In genomic region chr1:26535201-26535600, GRCh38 we compare ENCODE assay signal across 17 cellular contexts. TPM values are rescaled to one million over a fixed set of nuclear protein-coding genes. Genes with fewer than 3 reads are reported as not detected.
DNase-seq lines count a peak whose midpoint lies in the region; ATAC-seq and TF ChIP-seq lines count a peak whose summit lies in the region.
"Had no signal": no experiment of that assay in that cellular context is flagged by ENCODE, and none has a peak within 500 bp of the region (broad histone marks: within the 10 kb centered on the region; RNA-seq: fewer than 3 reads in every experiment).

No MANE protein-coding gene starts in this region.

- H3K27me3 ChIP-seq in esophagus muscularis mucosa = peaks cover 0 to 7% (median 0%) of the 10 kb centered on the region in 4 donors
- H3K27me3 ChIP-seq: right atrium auricular region had no signal

- no peak for DNase-seq in activated CD8-positive, alpha-beta T cell treated with anti-CD3 and anti-CD28 coated beads, Interleukin-2, amount 10 ng/mL, durations not matched to agents 7 days and 5 days
- no peak for DNase-seq in activated CD8-positive, alpha-beta T cell treated with anti-CD3 and anti-CD28 coated beads for 36 hours
- DNase-seq in T-cell = no peak
- peak; percentile 37 to 62 for DNase-seq in left colon
- DNase-seq in substantia nigra (lab: John Stamatoyannopoulos, UW) = peak in 5 of 49 donors; percentile 13 to 33 (median 22)
- no peak for DNase-seq in kidney tubule cell (ENCODE audit: low spot score)
- DNase-seq in esophagus muscularis mucosa (ENCODE audit: extremely low spot score) = no peak
- DNase-seq: amniotic stem cell, cerebellar nuclear complex, left ventricle myocardium inferior, NCI-H1694, NCI-H446, nephron progenitor cell, SIG-M5 had no signal

- H3K9me3 Mint-ChIP-seq in activated CD8-positive, alpha-beta T cell treated with anti-CD3 and anti-CD28 coated beads, Interleukin-2, amount 10 ng/mL, durations not matched to agents 7 days and 5 days (ENCODE audit: insufficient read depth) = no peaks in the 10 kb centered on the region
- H3K9me3 Mint-ChIP-seq in activated CD8-positive, alpha-beta T cell treated with anti-CD3 and anti-CD28 coated beads for 36 hours = no peaks in the 10 kb centered on the region
- H3K9me3 Mint-ChIP-seq in T-cell = no peaks in the 10 kb centered on the region
- H3K9me3 Mint-ChIP-seq: activated T-helper 2 cell treated with anti-CD3 and anti-CD28 coated beads, Interferon-gamma antibody, Interleukin-2, Interleukin-4, amounts not matched to agents 10 μg/mL and 5 μg/mL and 100 μg/mL, durations not matched to agents 14 hours and 24 hours and 36 hours; nephron progenitor cell had no signal

- peak overlapping the region; percentile 77 for H3K27ac ChIP-seq in substantia nigra (ENCODE audit: low read depth, low read length, poor library complexity, severe bottlenecking)
- no peak overlapping the region for H3K27ac ChIP-seq in esophagus muscularis mucosa (replicated peaks in 1 of 4)
- H3K27ac ChIP-seq: left ventricle myocardium inferior, right atrium auricular region had no signal

- TF ChIP-seq CTCF in activated CD8-positive, alpha-beta T cell treated with anti-CD3 and anti-CD28 coated beads for 36 hours (IDR thresholded peaks at IDR 0.05) = no peak
- TF ChIP-seq CTCF in esophagus muscularis mucosa (IDR thresholded peaks at IDR 0.05) = no peak

- H3K4me1 ChIP-seq in esophagus muscularis mucosa = peaks cover 13 to 22% (median 18%) of the 10 kb centered on the region in 4 donors

- 67% methylated on average over 1 of the region's 1 CpG for WGBS in esophagus muscularis mucosa

- no peaks in the 10 kb centered on the region for H3K27me3 Mint-ChIP-seq in activated CD8-positive, alpha-beta T cell treated with anti-CD3 and anti-CD28 coated beads, Interleukin-2, amount 10 ng/mL, durations not matched to agents 7 days and 5 days (ENCODE audit: low read depth)
- H3K27me3 Mint-ChIP-seq in activated CD8-positive, alpha-beta T cell treated with anti-CD3 and anti-CD28 coated beads for 36 hours = no peaks in the 10 kb centered on the region
- H3K27me3 Mint-ChIP-seq in T-cell = no peaks in the 10 kb centered on the region

- H3K27ac Mint-ChIP-seq in activated CD8-positive, alpha-beta T cell treated with anti-CD3 and anti-CD28 coated beads, Interleukin-2, amount 10 ng/mL, durations not matched to agents 7 days and 5 days = peak overlapping the region; percentile 66
- H3K27ac Mint-ChIP-seq in activated CD8-positive, alpha-beta T cell treated with anti-CD3 and anti-CD28 coated beads for 36 hours = no peak overlapping the region
- H3K27ac Mint-ChIP-seq in T-cell = peak overlapping the region; percentile 76 to 83
- H3K27ac Mint-ChIP-seq: activated T-helper 2 cell treated with anti-CD3 and anti-CD28 coated beads, Interferon-gamma antibody, Interleukin-2, Interleukin-4, amounts not matched to agents 10 μg/mL and 5 μg/mL and 100 μg/mL, durations not matched to agents 14 hours and 24 hours and 36 hours; nephron progenitor cell had no signal

- TF ChIP-seq POLR2A in esophagus muscularis mucosa (IDR thresholded peaks at IDR 0.05; ENCODE audit: low read depth) = no peak

- intact Hi-C loops in activated CD8-positive, alpha-beta T cell treated with anti-CD3 and anti-CD28 coated beads for 36 hours (cut with micrococcal nuclease) = no loop called here
- intact Hi-C loops in left colon (cut with DNase I, micrococcal nuclease) = no loop called here
- intact Hi-C loops in esophagus muscularis mucosa (cut with DNase I) = no loop called here

- no peak overlapping the region for H3K4me3 Mint-ChIP-seq in activated CD8-positive, alpha-beta T cell treated with anti-CD3 and anti-CD28 coated beads, Interleukin-2, amount 10 ng/mL, durations not matched to agents 7 days and 5 days
- H3K4me3 Mint-ChIP-seq in activated CD8-positive, alpha-beta T cell treated with anti-CD3 and anti-CD28 coated beads for 36 hours = no peak overlapping the region
- peak overlapping the region in 1 of 3 donors; percentile 32 for H3K4me3 Mint-ChIP-seq in T-cell
- H3K4me3 Mint-ChIP-seq: nephron progenitor cell had no signal

- no peak for TF ChIP-seq EP300 in esophagus muscularis mucosa (IDR thresholded peaks at IDR 0.05)

- ATAC-seq in activated CD8-positive, alpha-beta T cell treated with anti-CD3 and anti-CD28 coated beads, Interleukin-2, amount 10 ng/mL, durations not matched to agents 7 days and 5 days = no peak
- no peak for ATAC-seq in activated CD8-positive, alpha-beta T cell treated with anti-CD3 and anti-CD28 coated beads for 36 hours
- ATAC-seq in T-cell (replicated peaks in 1 of 4) (peak in 1 of 4 experiments; percentile 30), left colon (peak; percentile 36), HG02571 (IDR thresholded peaks at IDR 0.05; ENCODE audit: unreplicated experiment) (no peak)

- POLR2A ChIA-PET in activated CD8-positive, alpha-beta T cell treated with anti-CD3 and anti-CD28 coated beads, Interleukin-2, amount 10 ng/mL, durations not matched to agents 7 days and 5 days (lab: Charles Lee) = interaction anchor here (1.1 to 1.9 kb wide), 2 partner anchors 20 to 34 kb away, joined by 3 to 7 read pairs; no protein-coding TSS in a partner anchor
- POLR2A ChIA-PET in activated CD8-positive, alpha-beta T cell treated with anti-CD3 and anti-CD28 coated beads for 36 hours (lab: Charles Lee) = interaction anchor here (1.0 kb wide), 1 partner anchor 13 kb away, joined by 3 read pairs; no protein-coding TSS in a partner anchor
- POLR2A ChIA-PET in T-cell (lab: Charles Lee) = interaction anchor here in 1 of 2 donors (0.5 kb wide), 1 partner anchor 201 kb away, joined by 9 read pairs; no protein-coding TSS in a partner anchor

- no peaks in the 10 kb centered on the region for H3K36me3 ChIP-seq in esophagus muscularis mucosa
- H3K36me3 ChIP-seq: left ventricle myocardium inferior, right atrium auricular region had no signal

- no peaks in the 10 kb centered on the region for H3K9me3 ChIP-seq in esophagus muscularis mucosa
- H3K9me3 ChIP-seq: left ventricle myocardium inferior, right atrium auricular region had no signal

- peaks cover 77% of the 10 kb centered on the region for H3K4me1 Mint-ChIP-seq in activated CD8-positive, alpha-beta T cell treated with anti-CD3 and anti-CD28 coated beads, Interleukin-2, amount 10 ng/mL, durations not matched to agents 7 days and 5 days (ENCODE audit: low read depth)
- H3K4me1 Mint-ChIP-seq in activated CD8-positive, alpha-beta T cell treated with anti-CD3 and anti-CD28 coated beads for 36 hours (ENCODE audit: low read depth) = peaks cover 56% of the 10 kb centered on the region
- peaks cover 57 to 72% (median 60%) of the 10 kb centered on the region in 3 donors for H3K4me1 Mint-ChIP-seq in T-cell

- CTCF ChIA-PET in activated CD8-positive, alpha-beta T cell treated with anti-CD3 and anti-CD28 coated beads, Interleukin-2, amount 10 ng/mL, durations not matched to agents 7 days and 5 days (lab: Charles Lee) = interaction anchor here (0.9 to 1.7 kb wide), 4 partner anchors 12 to 461 kb away, joined by 3 to 10 read pairs (median 4); no protein-coding TSS in a partner anchor
- CTCF ChIA-PET in activated CD8-positive, alpha-beta T cell treated with anti-CD3 and anti-CD28 coated beads for 36 hours (lab: Charles Lee) = interaction anchor here (1.6 to 4.4 kb wide), 2 partner anchors 35 to 65 kb away, joined by 3 to 13 read pairs; no protein-coding TSS in a partner anchor
- CTCF ChIA-PET in T-cell (lab: Charles Lee) = interaction anchor here (0.6 kb wide), 3 partner anchors 10 to 1098 kb away, joined by 3 to 4 read pairs (median 4); no protein-coding TSS in a partner anchor

- H3K36me3 Mint-ChIP-seq in activated CD8-positive, alpha-beta T cell treated with anti-CD3 and anti-CD28 coated beads, Interleukin-2, amount 10 ng/mL, durations not matched to agents 7 days and 5 days (ENCODE audit: low read depth) = peaks cover 9% of the 10 kb centered on the region
- peaks cover 5% of the 10 kb centered on the region for H3K36me3 Mint-ChIP-seq in activated CD8-positive, alpha-beta T cell treated with anti-CD3 and anti-CD28 coated beads for 36 hours (ENCODE audit: low read depth)
- no peaks in the 10 kb centered on the region for H3K36me3 Mint-ChIP-seq in T-cell

- no peak overlapping the region for H3K4me3 ChIP-seq in esophagus muscularis mucosa
- H3K4me3 ChIP-seq: left ventricle myocardium inferior, right atrium auricular region had no signal

RNA-seq across cellular contexts. Expression of gene RPS6KA1, which starts 5.6 kb away (rescaled TPM):
- total RNA-seq in activated CD8-positive, alpha-beta T cell treated with anti-CD3 and anti-CD28 coated beads, Interleukin-2, amount 10 ng/mL, durations not matched to agents 7 days and 5 days = 100 to 1,000 TPM; 179 to 193 TPM
- total RNA-seq in activated CD8-positive, alpha-beta T cell treated with anti-CD3 and anti-CD28 coated beads for 36 hours = 100 to 1,000 TPM; 139 TPM
- total RNA-seq in T-cell (100 to 1,000 TPM in 3 of 5 donors, 10 to 100 TPM in 2; 85.8 to 123 (median 101) TPM), left colon (100 to 1,000 TPM; 173 to 192 TPM), esophagus muscularis mucosa (10 to 100 TPM in 1 of 4 donors, 1 to 10 TPM in 3; 7.0 to 16.7 (median 8.7) TPM)

Comparison
In these comparisons a context has a peak if more than half of its experiments do, and no peak if none do; other contexts are left out.
1. DNase-seq: peak in left colon (2 of 2); none in activated CD8-positive, alpha-beta T cell treated with anti-CD3 and anti-CD28 coated beads, Interleukin-2, amount 10 ng/mL, durations not matched to agents 7 days and 5 days (single experiment), activated CD8-positive, alpha-beta T cell treated with anti-CD3 and anti-CD28 coated beads for 36 hours (single experiment), T-cell (0 of 34), kidney tubule cell (single experiment) and esophagus muscularis mucosa (single experiment).
2. RNA of gene RPS6KA1, which starts 5.6 kb away (total RNA-seq): 179 to 193 TPM in activated CD8-positive, alpha-beta T cell treated with anti-CD3 and anti-CD28 coated beads, Interleukin-2, amount 10 ng/mL, durations not matched to agents 7 days and 5 days, 173 to 192 TPM in left colon, 139 TPM in activated CD8-positive, alpha-beta T cell treated with anti-CD3 and anti-CD28 coated beads for 36 hours and 85.8 to 123 TPM in T-cell; 7.0 to 16.7 TPM in esophagus muscularis mucosa; every median in the first group is over 4 times any median in the second.